ENCODE assay signal across 8 cellular contexts in genomic region chr6:41199427-41200246, GRCh38. TPM values are rescaled to one million over a fixed set of nuclear protein-coding genes. Genes with fewer than 3 reads are reported as not detected.
DNase-seq lines count a peak whose midpoint lies in the region; ATAC-seq and TF ChIP-seq lines count a peak whose summit lies in the region.

No MANE protein-coding gene starts in this region.

- H3K4me1 Mint-ChIP-seq in CD4-positive, alpha-beta T cell (ENCODE audit: low read depth), result peaks cover 87% of the 10 kb centered on the region
- H3K4me1 Mint-ChIP-seq in glutamatergic neuron (ENCODE audit: low read depth, unreplicated experiment), result no peaks in the 10 kb centered on the region

- no peaks in the 10 kb centered on the region for H3K9me3 ChIP-seq in CD4-positive, alpha-beta T cell (ENCODE audit: control insufficient read depth, low read length)

- no peaks in the 10 kb centered on the region for H3K27me3 ChIP-seq in CD4-positive, alpha-beta T cell (ENCODE audit: control insufficient read depth, insufficient read depth, low read length)

- TF ChIP-seq CTCF in CD4-positive, alpha-beta T cell (IDR thresholded peaks at IDR 0.05), result no peak
- TF ChIP-seq CTCF in glutamatergic neuron (IDR thresholded peaks at IDR 0.05; ENCODE audit: partially characterized antibody, unreplicated experiment), result no peak

- H3K27ac ChIP-seq in CD4-positive, alpha-beta T cell (ENCODE audit: low read depth, low read length), result peak overlapping the region; percentile 85
- peak overlapping the region; percentile 7 for H3K27ac ChIP-seq in epithelial cell of prostate

- H3K9me3 Mint-ChIP-seq in CD4-positive, alpha-beta T cell, result no peaks in the 10 kb centered on the region
- peaks cover 3% of the 10 kb centered on the region for H3K9me3 Mint-ChIP-seq in glutamatergic neuron (ENCODE audit: unreplicated experiment)

- intact Hi-C loops in CD4-positive, alpha-beta T cell (cut with DNase I, micrococcal nuclease), result loop anchor here in 1 of 2 experiments (5.0 kb wide), 1 partner anchor 103 kb away; no protein-coding TSS in a partner anchor

- peaks cover 13% of the 10 kb centered on the region for H3K36me3 Mint-ChIP-seq in CD4-positive, alpha-beta T cell (ENCODE audit: low read depth)
- H3K36me3 Mint-ChIP-seq in glutamatergic neuron (ENCODE audit: unreplicated experiment), result no peaks in the 10 kb centered on the region

- no peaks in the 10 kb centered on the region for H3K27me3 Mint-ChIP-seq in CD4-positive, alpha-beta T cell
- no peaks in the 10 kb centered on the region for H3K27me3 Mint-ChIP-seq in glutamatergic neuron (ENCODE audit: unreplicated experiment)

- peak overlapping the region; percentile 100 for H3K27ac Mint-ChIP-seq in CD4-positive, alpha-beta T cell
- H3K27ac Mint-ChIP-seq in glutamatergic neuron (ENCODE audit: unreplicated experiment), result no peak overlapping the region

- CTCF ChIA-PET in CD4-positive, alpha-beta T cell (lab: Charles Lee), result no interaction called here

- H3K4me3 Mint-ChIP-seq in CD4-positive, alpha-beta T cell, result peak overlapping the region; percentile 81
- H3K4me3 Mint-ChIP-seq in glutamatergic neuron (ENCODE audit: unreplicated experiment), result no peak overlapping the region

- peak in 2 of 10 experiments; percentile 11 to 21 for DNase-seq in CD4-positive, alpha-beta T cell
- DNase-seq in MV-4-11 (lab: John Stamatoyannopoulos, UW) (peak; percentile 25), epithelial cell of prostate (ENCODE audit: low read depth, low spot score) (no peak), glutamatergic neuron (no peak), iPS-NIHi11 (ENCODE audit: low spot score) (no peak), dermis blood vessel endothelial cell (no peak), midbrain (lab: John Stamatoyannopoulos, UW) (no peak)

- POLR2A ChIA-PET in CD4-positive, alpha-beta T cell (lab: Charles Lee), result interaction anchor here (0.8 to 1.9 kb wide), 10 partner anchors 10 to 851 kb away, joined by 3 to 12 read pairs (median 4); partner anchors contain the start of genes NFYA and OARD1

- peak; percentile 26 for ATAC-seq in CD4-positive, alpha-beta T cell (ENCODE audit: poor library complexity)
- ATAC-seq in GM19438 (IDR thresholded peaks at IDR 0.05; ENCODE audit: low read depth, unreplicated experiment), result peak; percentile 52

RNA-seq across cellular contexts. Expression of gene TREML2, which starts 1.3 kb away (rescaled TPM):
- under 1 TPM; 0.78 to 0.91 TPM for total RNA-seq in CD4-positive, alpha-beta T cell
- total RNA-seq in glutamatergic neuron (ENCODE audit: unreplicated experiment), result not detected
- total RNA-seq in dermis blood vessel endothelial cell, result not detected in 2 replicates

RNA-seq across cellular contexts. Expression of gene TREML4, which starts 28.5 kb away (rescaled TPM):
- not detected for total RNA-seq in CD4-positive, alpha-beta T cell
- not detected for total RNA-seq in glutamatergic neuron (ENCODE audit: unreplicated experiment)
- total RNA-seq in dermis blood vessel endothelial cell, result not detected in 2 replicates

RNA-seq across cellular contexts. Expression of gene TREM2, which starts 36.7 kb away (rescaled TPM):
- total RNA-seq in CD4-positive, alpha-beta T cell, result not detected
- total RNA-seq in glutamatergic neuron (ENCODE audit: unreplicated experiment) (not detected), dermis blood vessel endothelial cell (not detected in 2 replicates)

RNA-seq across cellular contexts. Expression of gene TREML1, which starts 45.5 kb away (rescaled TPM):
- not detected for total RNA-seq in CD4-positive, alpha-beta T cell
- total RNA-seq in glutamatergic neuron (ENCODE audit: unreplicated experiment), result not detected
- not detected in 2 replicates for total RNA-seq in dermis blood vessel endothelial cell
